8 cellular contexts compared by ENCODE assay signal in the genomic region with DNA sequence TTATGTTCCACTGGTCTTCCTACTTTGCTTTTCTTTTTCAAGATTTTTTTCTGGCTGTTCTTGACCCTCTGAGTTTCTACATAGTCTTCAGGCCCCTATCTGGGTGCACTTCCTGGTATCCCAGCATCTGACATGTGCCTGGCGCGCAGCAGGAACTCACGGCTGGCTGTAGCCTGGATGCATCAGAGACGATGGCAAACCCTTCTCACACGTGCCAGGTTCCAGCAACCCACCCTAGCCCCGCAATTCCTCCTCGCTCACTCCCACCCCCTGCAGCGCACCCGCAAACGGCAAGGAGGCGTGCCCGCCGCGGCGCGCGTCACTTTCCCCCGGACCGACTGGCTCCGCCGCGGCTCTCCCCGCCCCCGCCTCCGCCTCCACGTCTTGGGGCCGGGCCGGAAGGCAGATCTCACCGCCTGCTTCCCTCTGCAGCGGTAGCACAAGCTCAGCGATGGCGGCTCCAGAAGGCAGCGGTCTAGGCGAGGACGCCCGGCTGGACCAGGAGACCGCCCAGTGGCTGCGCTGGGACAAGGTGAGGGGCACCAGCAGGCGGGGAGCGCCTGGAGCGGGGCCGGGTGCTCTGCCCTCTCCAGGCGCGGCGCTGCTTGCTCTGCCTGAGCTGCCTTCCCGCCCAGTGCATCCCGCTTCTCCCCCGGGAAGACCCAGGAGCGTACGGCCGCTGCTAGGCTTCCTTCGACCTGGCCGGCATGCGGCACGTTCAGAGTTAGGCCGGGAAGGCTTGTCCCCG. TPM values are rescaled to one million over a fixed set of nuclear protein-coding genes. Genes with fewer than 3 reads are reported as not detected.
DNase-seq lines count a peak whose midpoint lies in the region; TF ChIP-seq lines count a peak whose summit lies in the region.

A gene (plus strand): TSS at position 405 of the 748 bp plus-strand sequence. CDS start 47 bp downstream, at position 452.

- peak within 1 kb of the TSS; percentile 8 for H3K27ac Mint-ChIP-seq in neural progenitor cell

- H3K27me3 ChIP-seq in GM23248 (replicated peaks; ENCODE audit: insufficient read depth) = no peaks in the 10 kb centered on the region
- peaks cover 40% of the 10 kb centered on the region for H3K27me3 ChIP-seq in neural progenitor cell
- no peaks in the 10 kb centered on the region for H3K27me3 ChIP-seq in subcutaneous abdominal adipose tissue (ENCODE audit: control insufficient read depth in 5 of 5, insufficient read depth in 4 of 5, low read length in 5 of 5)

- H3K79me2 ChIP-seq in GM23248 (ENCODE audit: insufficient read depth) (no peaks in the 10 kb centered on the region), neural progenitor cell (ENCODE audit: low read depth) (peaks cover 4% of the 10 kb centered on the region)

- peak within 1 kb of the TSS; percentile 66 for H3K4me2 ChIP-seq in GM23248 (ENCODE audit: unreplicated experiment)
- H3K4me2 ChIP-seq in neural progenitor cell = peak within 1 kb of the TSS; percentile 86

- CTCF ChIA-PET in RWPE1 (lab: Yijun Ruan, JAX) = interaction anchor here (0.6 kb wide), 1 partner anchor 346 kb away, joined by 3 read pairs; no protein-coding TSS in a partner anchor

- H4K20me1 ChIP-seq in GM23248 (ENCODE audit: insufficient read depth) = no peaks in the 10 kb centered on the region
- peaks cover 16% of the 10 kb centered on the region for H4K20me1 ChIP-seq in neural progenitor cell (ENCODE audit: low read depth)

- H3K4me1 ChIP-seq in GM23248 (ENCODE audit: insufficient read depth) (0 out of 2 replicates have a peak, but pooled peaks cover 4% of the 10 kb centered on the region), neural progenitor cell (peaks cover 13% of the 10 kb centered on the region), subcutaneous abdominal adipose tissue (ENCODE audit: control insufficient read depth in 5 of 5, insufficient read depth in 5 of 5, low read length in 5 of 5) (peaks cover 0 to 31% (median 26%) of the 10 kb centered on the region in 5 donors)

- no peaks in the 10 kb centered on the region for H3K27me3 Mint-ChIP-seq in neural progenitor cell (ENCODE audit: insufficient read depth, low read depth)

- in situ Hi-C loops in GM23248 (cut with MboI) = no loop called here

- H3K9me3 ChIP-seq in GM23248 (ENCODE audit: low read depth) (no peaks in the 10 kb centered on the region), neural progenitor cell (ENCODE audit: low read depth) (no peaks in the 10 kb centered on the region), subcutaneous abdominal adipose tissue (ENCODE audit: control insufficient read depth in 5 of 5, low read length in 5 of 5) (no peaks in the 10 kb centered on the region)

- H3K4me3 ChIP-seq in GM23248 = peak within 1 kb of the TSS; percentile 86
- H3K4me3 ChIP-seq in foreskin fibroblast (ENCODE audit: low read depth in 1 of 2, low read length in 2 of 2) = peak within 1 kb of the TSS; percentile 73 to 93
- peak within 1 kb of the TSS; percentile 69 for H3K4me3 ChIP-seq in neural progenitor cell
- peak within 1 kb of the TSS; percentile 84 to 99 (median 96) for H3K4me3 ChIP-seq in subcutaneous abdominal adipose tissue (ENCODE audit: low read depth in 1 of 5, low read length in 5 of 5)

- peaks cover 16% of the 10 kb centered on the region for H3K4me1 Mint-ChIP-seq in neural progenitor cell

- 1% methylated on average over 34 to 39 of the region's 57 CpGs for WGBS in GM23248 (ENCODE audit: low coverage in 1 of 2, low lambda C conversion rate in 2 of 2, missing lambda C conversion rate in 2 of 2), 2 experiments

- no peak for TF ChIP-seq CTCF in RWPE1 (conservative IDR thresholded peaks at IDR 0.05; ENCODE audit: low read depth)
- no peak for TF ChIP-seq CTCF in foreskin fibroblast (IDR thresholded peaks at IDR 0.05; ENCODE audit: low read depth, low read length)
- peak; percentile 14 for TF ChIP-seq CTCF in neural progenitor cell (IDR thresholded peaks at IDR 0.05)

- peaks cover 11% of the 10 kb centered on the region for H3K36me3 Mint-ChIP-seq in neural progenitor cell

- H3K4me3 Mint-ChIP-seq in neural progenitor cell = peak within 1 kb of the TSS; percentile 87

- no peaks in the 10 kb centered on the region for H3K9me3 Mint-ChIP-seq in neural progenitor cell

- POLR2A ChIA-PET in RWPE1 (lab: Yijun Ruan, JAX; ENCODE audit: low non-redundant PET) = interaction anchor here (1.0 kb wide), 1 partner anchor 65 kb away, joined by 5 read pairs; no protein-coding TSS in a partner anchor

- H2AFZ ChIP-seq in GM23248 (peak within 1 kb of the TSS; percentile 95), neural progenitor cell (replicated peaks) (peak within 1 kb of the TSS; percentile 89)

- H3K9me2 ChIP-seq in GM23248 (ENCODE audit: insufficient read depth) = no peaks in the 10 kb centered on the region

- DNase-seq in ELF-1 (ENCODE audit: low read depth, low spot score) (peak; percentile 87), GM23248 (peak; percentile 87), Kasumi-1 (lab: John Stamatoyannopoulos, UW) (peak; percentile 82 to 89), RWPE1 (ENCODE audit: low spot score) (peak; percentile 76), foreskin fibroblast (peak; percentile 80 to 92), neural progenitor cell (ENCODE audit: low spot score) (peak; percentile 92)
- peak; percentile 96 for DNase-seq in activated effector memory CD4-positive, alpha-beta T cell treated with anti-CD3 and anti-CD28 coated beads, Interleukin-2, amount 50 U/mL, for 16 hours

- no peaks in the 10 kb centered on the region for H3K36me3 ChIP-seq in GM23248 (ENCODE audit: low read depth)
- H3K36me3 ChIP-seq in neural progenitor cell = peaks cover 4% of the 10 kb centered on the region
- peaks cover 4 to 15% (median 11%) of the 10 kb centered on the region in 5 donors for H3K36me3 ChIP-seq in subcutaneous abdominal adipose tissue (ENCODE audit: control insufficient read depth in 5 of 5, insufficient read depth in 5 of 5, low read length in 5 of 5)

- H3K27ac ChIP-seq in GM23248 (no peak within 1 kb of the TSS), RWPE1 (peak within 1 kb of the TSS; percentile 76), neural progenitor cell (no peak within 1 kb of the TSS), subcutaneous abdominal adipose tissue (ENCODE audit: low read depth, low read length) (peak within 1 kb of the TSS; percentile 50)

- H3K9ac ChIP-seq in GM23248 (peak within 1 kb of the TSS; percentile 72), neural progenitor cell (no peak within 1 kb of the TSS), subcutaneous abdominal adipose tissue (ENCODE audit: low read length in 5 of 5) (peak within 1 kb of the TSS; percentile 48 to 84 (median 75))

- H3F3A ChIP-seq in GM23248 (ENCODE audit: insufficient read depth) = no peaks in the 10 kb centered on the region
- H3F3A ChIP-seq in neural progenitor cell (ENCODE audit: low read depth) = peaks cover 16% of the 10 kb centered on the region

RNA-seq across cellular contexts. Expression of the gene that starts here (rescaled TPM):
- total RNA-seq in GM23248 (2014; rRNA removed; shearing (Covaris generic)) = 17.9 and 20.9 TPM in 2 replicates
- polyA plus RNA-seq in GM23248 (2016; fragmentation: Nextera tagmentation; extraction: Ambion mirVana) = 11.2 and 12.5 TPM in 2 replicates
- 16.3 and 20.1 TPM in 2 replicates for total RNA-seq in neural progenitor cell (ENCODE audit: low replicate concordance)

Comparison
In these comparisons a context has a peak if more than half of its experiments do, and no peak if none do; other contexts are left out.
1. H3K27ac ChIP-seq: peak in RWPE1 (single experiment) and subcutaneous abdominal adipose tissue (single experiment); none in GM23248 (single experiment) and neural progenitor cell (single experiment).
2. Peak in every context shown above with its lines, with median percentiles within 50 percentile points of each other: DNase-seq and H3K4me3 ChIP-seq.